7 cellular contexts compared by ENCODE assay signal in genomic region chr2:113233593-113234550, GRCh38. TPM values are rescaled to one million over a fixed set of nuclear protein-coding genes. Genes with fewer than 3 reads are reported as not detected.
DNase-seq lines count a peak whose midpoint lies in the region; ATAC-seq, FAIRE-seq and TF ChIP-seq lines count a peak whose summit lies in the region.

No MANE protein-coding gene starts in this region.

- no peak overlapping the region for H3K4me3 ChIP-seq in astrocyte of the cerebellum (ENCODE audit: low read depth, low read length)

- ATAC-seq in GM21526 (IDR thresholded peaks at IDR 0.05; ENCODE audit: low FRiP score, unreplicated experiment), result no peak

- in situ Hi-C loops in astrocyte of the cerebellum (cut with HindIII; ENCODE audit: low sequenced_read_pairs), result loop anchor here (5.0 kb wide), 2 partner anchors 38 to 77 kb away; no protein-coding TSS in a partner anchor

- H3K36me3 Mint-ChIP-seq in HFFc6 (ENCODE audit: low read depth) (peaks cover 3% of the 10 kb centered on the region; the same call in 1 of the 2 replicates), nephron (ENCODE audit: low read depth) (peaks cover 44% of the 10 kb centered on the region)

- H3K4me3 Mint-ChIP-seq in HFFc6, result no peak overlapping the region
- no peak overlapping the region for H3K4me3 Mint-ChIP-seq in nephron

- no peak for TF ChIP-seq POLR2A in GM12892 (IDR thresholded peaks at IDR 0.05; ENCODE audit: low read depth, low read length)

- H3K27ac Mint-ChIP-seq in HFFc6 (no peak overlapping the region), nephron (peak overlapping the region; percentile 45 to 90 (median 89))

- H3K9me3 Mint-ChIP-seq in HFFc6 (no peaks in the 10 kb centered on the region), nephron (peaks cover 2% of the 10 kb centered on the region)

- no peak for FAIRE-seq in GM12892 (lab: Jason Lieb, UNC)

- DNase-seq in DMS53 treated with DMSO at 0.1 percent for 48 hours (lab: John Stamatoyannopoulos, UW; ENCODE audit: unreplicated experiment), result peak; percentile 13
- DNase-seq in HFFc6, result no peak
- no peak for DNase-seq in astrocyte of the cerebellum (ENCODE audit: low read depth)
- DNase-seq in GM12892 (ENCODE audit: insufficient read length), result no peak
- DNase-seq in activated CD4-positive, CD25-positive, alpha-beta regulatory T cell treated with anti-CD3 and anti-CD28 coated beads, Interleukin-2, amount 50 U/mL, for 72 hours, result no peak

- H3K4me1 Mint-ChIP-seq in HFFc6 (ENCODE audit: low read depth), result peaks cover 18% of the 10 kb centered on the region
- peaks cover 37% of the 10 kb centered on the region for H3K4me1 Mint-ChIP-seq in nephron

- TF ChIP-seq CTCF in HFFc6 (IDR thresholded peaks at IDR 0.05), result peak; percentile 46
- peak; percentile 34 for TF ChIP-seq CTCF in astrocyte of the cerebellum (IDR thresholded peaks at IDR 0.05; ENCODE audit: low read depth, low read length, missing control alignments)
- TF ChIP-seq CTCF in nephron (IDR thresholded peaks at IDR 0.05; ENCODE audit: unreplicated experiment in 3 of 3), result peak in 2 of 3 experiments; percentile 34 to 38

- H3K27me3 Mint-ChIP-seq in HFFc6 (ENCODE audit: insufficient read depth), result peaks cover 2% of the 10 kb centered on the region
- peaks cover 4% of the 10 kb centered on the region for H3K27me3 Mint-ChIP-seq in nephron (ENCODE audit: low read depth)

RNA-seq across cellular contexts. Expression of gene PAX8, which starts 44.8 kb away (rescaled TPM):
- total RNA-seq in HFFc6 (2021; fragmentation: NEBNext Ultra II Directional; extraction: Animal tissue kit (Norgen Biotek cat#: 25700)), result 1 to 10 TPM in 5 of 6 experiments, under 1 TPM in 1; 0.33 to 6.7 (median 5.1) TPM
- 1.8 TPM for polyA plus RNA-seq in GM12892 (2012; ENCODE audit: missing spikeins)
